In the genomic region with DNA sequence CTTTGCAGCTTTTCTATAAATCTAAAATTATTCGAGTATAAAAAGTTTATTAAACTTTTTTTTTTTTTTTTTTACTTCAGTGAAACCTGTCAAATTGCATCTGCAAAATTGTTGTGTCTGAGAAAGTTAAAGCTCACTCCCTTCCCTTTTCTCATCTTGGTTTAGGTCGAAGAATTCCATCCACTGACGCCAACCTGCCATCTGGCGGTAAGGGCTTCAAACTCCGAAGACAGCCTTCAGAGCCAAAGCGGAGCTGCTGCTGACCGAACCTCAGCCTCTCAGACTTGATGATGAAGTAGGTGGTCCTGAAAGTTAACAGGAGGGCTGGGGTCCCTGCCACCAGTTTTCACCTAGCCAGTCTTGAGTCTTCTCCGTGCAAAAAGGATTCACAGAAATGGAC, we compare ENCODE assay signal across 1 cellular context.
TF ChIP-seq lines count a peak whose summit lies in the region.

No MANE protein-coding gene starts in this region.

TF ChIP-seq in GM23338, 12 proteins besides CTCF, POLR2A, EP300 and RAD21 (continued from another document):
- TF ChIP-seq, protein P1, sequence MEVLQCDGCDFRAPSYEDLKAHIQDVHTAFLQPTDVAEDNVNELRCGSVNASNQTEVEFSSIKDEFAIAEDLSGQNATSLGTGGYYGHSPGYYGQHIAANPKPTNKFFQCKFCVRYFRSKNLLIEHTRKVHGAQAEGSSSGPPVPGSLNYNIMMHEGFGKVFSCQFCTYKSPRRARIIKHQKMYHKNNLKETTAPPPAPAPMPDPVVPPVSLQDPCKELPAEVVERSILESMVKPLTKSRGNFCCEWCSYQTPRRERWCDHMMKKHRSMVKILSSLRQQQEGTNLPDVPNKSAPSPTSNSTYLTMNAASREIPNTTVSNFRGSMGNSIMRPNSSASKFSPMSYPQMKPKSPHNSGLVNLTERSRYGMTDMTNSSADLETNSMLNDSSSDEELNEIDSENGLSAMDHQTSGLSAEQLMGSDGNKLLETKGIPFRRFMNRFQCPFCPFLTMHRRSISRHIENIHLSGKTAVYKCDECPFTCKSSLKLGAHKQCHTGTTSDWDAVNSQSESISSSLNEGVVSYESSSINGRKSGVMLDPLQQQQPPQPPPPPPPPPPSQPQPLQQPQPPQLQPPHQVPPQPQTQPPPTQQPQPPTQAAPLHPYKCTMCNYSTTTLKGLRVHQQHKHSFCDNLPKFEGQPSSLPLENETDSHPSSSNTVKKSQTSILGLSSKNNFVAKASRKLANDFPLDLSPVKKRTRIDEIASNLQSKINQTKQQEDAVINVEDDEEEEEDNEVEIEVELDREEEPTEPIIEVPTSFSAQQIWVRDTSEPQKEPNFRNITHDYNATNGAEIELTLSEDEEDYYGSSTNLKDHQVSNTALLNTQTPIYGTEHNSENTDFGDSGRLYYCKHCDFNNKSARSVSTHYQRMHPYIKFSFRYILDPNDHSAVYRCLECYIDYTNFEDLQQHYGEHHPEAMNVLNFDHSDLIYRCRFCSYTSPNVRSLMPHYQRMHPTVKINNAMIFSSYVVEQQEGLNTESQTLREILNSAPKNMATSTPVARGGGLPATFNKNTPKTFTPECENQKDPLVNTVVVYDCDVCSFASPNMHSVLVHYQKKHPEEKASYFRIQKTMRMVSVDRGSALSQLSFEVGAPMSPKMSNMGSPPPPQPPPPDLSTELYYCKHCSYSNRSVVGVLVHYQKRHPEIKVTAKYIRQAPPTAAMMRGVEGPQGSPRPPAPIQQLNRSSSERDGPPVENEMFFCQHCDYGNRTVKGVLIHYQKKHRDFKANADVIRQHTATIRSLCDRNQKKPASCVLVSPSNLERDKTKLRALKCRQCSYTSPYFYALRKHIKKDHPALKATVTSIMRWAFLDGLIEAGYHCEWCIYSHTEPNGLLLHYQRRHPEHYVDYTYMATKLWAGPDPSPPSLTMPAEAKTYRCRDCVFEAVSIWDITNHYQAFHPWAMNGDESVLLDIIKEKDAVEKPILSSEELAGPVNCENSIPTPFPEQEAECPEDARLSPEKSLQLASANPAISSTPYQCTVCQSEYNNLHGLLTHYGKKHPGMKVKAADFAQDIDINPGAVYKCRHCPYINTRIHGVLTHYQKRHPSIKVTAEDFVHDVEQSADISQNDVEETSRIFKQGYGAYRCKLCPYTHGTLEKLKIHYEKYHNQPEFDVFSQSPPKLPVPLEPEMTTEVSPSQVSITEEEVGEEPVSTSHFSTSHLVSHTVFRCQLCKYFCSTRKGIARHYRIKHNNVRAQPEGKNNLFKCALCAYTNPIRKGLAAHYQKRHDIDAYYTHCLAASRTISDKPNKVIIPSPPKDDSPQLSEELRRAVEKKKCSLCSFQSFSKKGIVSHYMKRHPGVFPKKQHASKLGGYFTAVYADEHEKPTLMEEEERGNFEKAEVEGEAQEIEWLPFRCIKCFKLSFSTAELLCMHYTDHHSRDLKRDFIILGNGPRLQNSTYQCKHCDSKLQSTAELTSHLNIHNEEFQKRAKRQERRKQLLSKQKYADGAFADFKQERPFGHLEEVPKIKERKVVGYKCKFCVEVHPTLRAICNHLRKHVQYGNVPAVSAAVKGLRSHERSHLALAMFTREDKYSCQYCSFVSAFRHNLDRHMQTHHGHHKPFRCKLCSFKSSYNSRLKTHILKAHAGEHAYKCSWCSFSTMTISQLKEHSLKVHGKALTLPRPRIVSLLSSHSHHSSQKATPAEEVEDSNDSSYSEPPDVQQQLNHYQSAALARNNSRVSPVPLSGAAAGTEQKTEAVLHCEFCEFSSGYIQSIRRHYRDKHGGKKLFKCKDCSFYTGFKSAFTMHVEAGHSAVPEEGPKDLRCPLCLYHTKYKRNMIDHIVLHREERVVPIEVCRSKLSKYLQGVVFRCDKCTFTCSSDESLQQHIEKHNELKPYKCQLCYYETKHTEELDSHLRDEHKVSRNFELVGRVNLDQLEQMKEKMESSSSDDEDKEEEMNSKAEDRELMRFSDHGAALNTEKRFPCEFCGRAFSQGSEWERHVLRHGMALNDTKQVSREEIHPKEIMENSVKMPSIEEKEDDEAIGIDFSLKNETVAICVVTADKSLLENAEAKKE (CRISPR knock-in tag; IDR thresholded peaks at IDR 0.05) = no peak
- no peak for TF ChIP-seq STAT1 (IDR thresholded peaks at IDR 0.05; ENCODE audit: unreplicated experiment)
- TF ChIP-seq ZNF114 (CRISPR knock-in tag; IDR thresholded peaks at IDR 0.05) = no peak
- TF ChIP-seq JUNB (IDR thresholded peaks at IDR 0.05; ENCODE audit: unreplicated experiment) = no peak
- TF ChIP-seq, protein P2, sequence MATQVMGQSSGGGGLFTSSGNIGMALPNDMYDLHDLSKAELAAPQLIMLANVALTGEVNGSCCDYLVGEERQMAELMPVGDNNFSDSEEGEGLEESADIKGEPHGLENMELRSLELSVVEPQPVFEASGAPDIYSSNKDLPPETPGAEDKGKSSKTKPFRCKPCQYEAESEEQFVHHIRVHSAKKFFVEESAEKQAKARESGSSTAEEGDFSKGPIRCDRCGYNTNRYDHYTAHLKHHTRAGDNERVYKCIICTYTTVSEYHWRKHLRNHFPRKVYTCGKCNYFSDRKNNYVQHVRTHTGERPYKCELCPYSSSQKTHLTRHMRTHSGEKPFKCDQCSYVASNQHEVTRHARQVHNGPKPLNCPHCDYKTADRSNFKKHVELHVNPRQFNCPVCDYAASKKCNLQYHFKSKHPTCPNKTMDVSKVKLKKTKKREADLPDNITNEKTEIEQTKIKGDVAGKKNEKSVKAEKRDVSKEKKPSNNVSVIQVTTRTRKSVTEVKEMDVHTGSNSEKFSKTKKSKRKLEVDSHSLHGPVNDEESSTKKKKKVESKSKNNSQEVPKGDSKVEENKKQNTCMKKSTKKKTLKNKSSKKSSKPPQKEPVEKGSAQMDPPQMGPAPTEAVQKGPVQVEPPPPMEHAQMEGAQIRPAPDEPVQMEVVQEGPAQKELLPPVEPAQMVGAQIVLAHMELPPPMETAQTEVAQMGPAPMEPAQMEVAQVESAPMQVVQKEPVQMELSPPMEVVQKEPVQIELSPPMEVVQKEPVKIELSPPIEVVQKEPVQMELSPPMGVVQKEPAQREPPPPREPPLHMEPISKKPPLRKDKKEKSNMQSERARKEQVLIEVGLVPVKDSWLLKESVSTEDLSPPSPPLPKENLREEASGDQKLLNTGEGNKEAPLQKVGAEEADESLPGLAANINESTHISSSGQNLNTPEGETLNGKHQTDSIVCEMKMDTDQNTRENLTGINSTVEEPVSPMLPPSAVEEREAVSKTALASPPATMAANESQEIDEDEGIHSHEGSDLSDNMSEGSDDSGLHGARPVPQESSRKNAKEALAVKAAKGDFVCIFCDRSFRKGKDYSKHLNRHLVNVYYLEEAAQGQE (IDR thresholded peaks at IDR 0.05; ENCODE audit: unreplicated experiment) = no peak
